Comparison of ENCODE assay signal across 11 cellular contexts in genomic region chr3:13078158-13078905, GRCh38. TPM values are rescaled to one million over a fixed set of nuclear protein-coding genes. Genes with fewer than 3 reads are reported as not detected.
DNase-seq lines count a peak whose midpoint lies in the region; ATAC-seq and TF ChIP-seq lines count a peak whose summit lies in the region.
"Had no signal": no experiment of that assay in that cellular context is flagged by ENCODE, and none has a peak within 500 bp of the region (broad histone marks: within the 10 kb centered on the region; RNA-seq: fewer than 3 reads in every experiment).

No MANE protein-coding gene starts in this region.

- peak overlapping the region; percentile 25 for H3K4me2 ChIP-seq in OCI-LY3 (ENCODE audit: low read length)

- TF ChIP-seq POLR2A in prostate gland (IDR thresholded peaks at IDR 0.05) (no peak), esophagus muscularis mucosa (IDR thresholded peaks at IDR 0.05; ENCODE audit: low read depth) (no peak)

- H3K4me3 Mint-ChIP-seq in activated T-helper 17 cell treated with anti-CD3 and anti-CD28 coated beads, Interleukin-2, amount 50 U/mL, for 72 hours, result no peak overlapping the region
- H3K4me3 Mint-ChIP-seq: CD4-positive, CD25-positive, alpha-beta regulatory T cell had no signal

- peak overlapping the region; percentile 20 for H3K4me3 ChIP-seq in Jurkat, Clone E6-1 (ENCODE audit: low read length)
- H3K4me3 ChIP-seq in OCI-LY3 (ENCODE audit: low read length) (no peak overlapping the region), prostate gland (no peak overlapping the region), esophagus muscularis mucosa (no peak overlapping the region)
- H3K4me3 ChIP-seq: heart right ventricle, MG63 had no signal

- H3K36me3 ChIP-seq in OCI-LY3 (replicated peaks; ENCODE audit: low read depth, low read length) (no peaks in the 10 kb centered on the region), prostate gland (no peaks in the 10 kb centered on the region), esophagus muscularis mucosa (no peaks in the 10 kb centered on the region)
- H3K36me3 ChIP-seq: heart right ventricle, MG63 had no signal

- no peak overlapping the region for H3K27ac Mint-ChIP-seq in activated T-helper 17 cell treated with anti-CD3 and anti-CD28 coated beads, Interleukin-2, amount 50 U/mL, for 72 hours

- peaks cover 34% of the 10 kb centered on the region for H3K4me1 ChIP-seq in OCI-LY3 (ENCODE audit: low read length)
- no peaks in the 10 kb centered on the region for H3K4me1 ChIP-seq in prostate gland (replicated peaks)
- peaks cover 18 to 42% (median 27%) of the 10 kb centered on the region in 4 donors for H3K4me1 ChIP-seq in esophagus muscularis mucosa

- no peaks in the 10 kb centered on the region for H3K9me3 Mint-ChIP-seq in activated T-helper 17 cell treated with anti-CD3 and anti-CD28 coated beads, Interleukin-2, amount 50 U/mL, for 72 hours
- H3K9me3 Mint-ChIP-seq: CD4-positive, CD25-positive, alpha-beta regulatory T cell had no signal

- H3K27me3 Mint-ChIP-seq in activated T-helper 17 cell treated with anti-CD3 and anti-CD28 coated beads, Interleukin-2, amount 50 U/mL, for 72 hours, result peaks cover 8% of the 10 kb centered on the region

- H3K79me2 ChIP-seq in OCI-LY3 (ENCODE audit: low read length), result no peaks in the 10 kb centered on the region

- 60% methylated on average over 12 of the region's 12 CpGs for WGBS in prostate gland
- WGBS in esophagus muscularis mucosa, result 66% methylated on average over 11 of the region's 12 CpGs

- H4K20me1 ChIP-seq in OCI-LY3 (ENCODE audit: insufficient read depth, low read length), result no peaks in the 10 kb centered on the region

- intact Hi-C loops in prostate gland (cut with DNase I), result no loop called here
- intact Hi-C loops in esophagus muscularis mucosa (cut with DNase I), result no loop called here

- TF ChIP-seq CTCF in OCI-LY3 (IDR thresholded peaks at IDR 0.05; ENCODE audit: low read depth, low read length) (no peak), prostate gland (IDR thresholded peaks at IDR 0.05) (no peak), esophagus muscularis mucosa (IDR thresholded peaks at IDR 0.05) (no peak)

- H3K4me1 Mint-ChIP-seq in activated T-helper 17 cell treated with anti-CD3 and anti-CD28 coated beads, Interleukin-2, amount 50 U/mL, for 72 hours, result no peaks in the 10 kb centered on the region

- peak overlapping the region; percentile 2; the same call in 1 of the 2 replicates for H2AFZ ChIP-seq in OCI-LY3 (ENCODE audit: low read depth, low read length)

- no peak for TF ChIP-seq EP300 in esophagus muscularis mucosa (IDR thresholded peaks at IDR 0.05)

- H3K9me3 ChIP-seq in OCI-LY3 (ENCODE audit: insufficient read depth, low read length) (no peaks in the 10 kb centered on the region), prostate gland (no peaks in the 10 kb centered on the region), esophagus muscularis mucosa (no peaks in the 10 kb centered on the region)
- H3K9me3 ChIP-seq: heart right ventricle, MG63 had no signal

- H3K36me3 Mint-ChIP-seq in activated T-helper 17 cell treated with anti-CD3 and anti-CD28 coated beads, Interleukin-2, amount 50 U/mL, for 72 hours (ENCODE audit: low read depth), result no peaks in the 10 kb centered on the region
- H3K36me3 Mint-ChIP-seq: CD4-positive, CD25-positive, alpha-beta regulatory T cell had no signal

- ATAC-seq in left lobe of liver, result peak; percentile 36
- no peak for ATAC-seq in activated T-helper 17 cell treated with anti-CD3 and anti-CD28 coated beads, Interleukin-2, amount 50 U/mL, for 72 hours (replicated peaks)

- H3K9ac ChIP-seq in OCI-LY3 (ENCODE audit: low read length), result no peak overlapping the region

- no peak overlapping the region for H3K27ac ChIP-seq in OCI-LY3 (ENCODE audit: low read length)
- no peak overlapping the region for H3K27ac ChIP-seq in prostate gland
- H3K27ac ChIP-seq in esophagus muscularis mucosa (replicated peaks in 1 of 4), result no peak overlapping the region

- DNase-seq in C1 segment of cervical spinal cord (lab: John Stamatoyannopoulos, UW) (peak in 8 of 14 donors; percentile 20 to 71 (median 28)), left lobe of liver (ENCODE audit: low spot score) (no peak), prostate gland (ENCODE audit: low spot score) (no peak), esophagus muscularis mucosa (ENCODE audit: extremely low spot score) (no peak), Kasumi-1 (lab: John Stamatoyannopoulos, UW) (no peak)
- peak; percentile 66 for DNase-seq in Jurkat, Clone E6-1 (ENCODE audit: low read depth, low spot score)
- DNase-seq: CD4-positive, CD25-positive, alpha-beta regulatory T cell had no signal

- H3K27me3 ChIP-seq in OCI-LY3 (ENCODE audit: low read depth, low read length) (peaks cover 52% of the 10 kb centered on the region), prostate gland (replicated peaks; ENCODE audit: insufficient read depth) (no peaks in the 10 kb centered on the region), esophagus muscularis mucosa (peaks cover 0 to 54% (median 20%) of the 10 kb centered on the region in 4 donors)

RNA-seq across cellular contexts. Expression of gene IQSEC1, which starts 5.1 kb away (rescaled TPM):
- polyA plus RNA-seq in Jurkat, Clone E6-1 (2012; ENCODE audit: insufficient read depth, insufficient read length), result 18.1 TPM
- 58.7 TPM for total RNA-seq in left lobe of liver
- 10 to 100 TPM; 58.2 to 94.2 TPM for total RNA-seq in prostate gland
- total RNA-seq in esophagus muscularis mucosa, result 10 to 100 TPM; 56.1 to 99.5 (median 78.2) TPM
- total RNA-seq in activated T-helper 17 cell treated with anti-CD3 and anti-CD28 coated beads, Interleukin-2, amount 50 U/mL, for 72 hours, result 10 to 100 TPM; 38.0 to 62.9 TPM

Comparison
In these comparisons a context has a peak if more than half of its experiments do, and no peak if none do; other contexts are left out.
1. DNase-seq: peak in C1 segment of cervical spinal cord (8 of 14) and Jurkat, Clone E6-1 (single experiment); none in left lobe of liver (single experiment), prostate gland (single experiment), esophagus muscularis mucosa (single experiment) and Kasumi-1 (0 of 2).